20 cellular contexts compared by ENCODE assay signal in the genomic region with DNA sequence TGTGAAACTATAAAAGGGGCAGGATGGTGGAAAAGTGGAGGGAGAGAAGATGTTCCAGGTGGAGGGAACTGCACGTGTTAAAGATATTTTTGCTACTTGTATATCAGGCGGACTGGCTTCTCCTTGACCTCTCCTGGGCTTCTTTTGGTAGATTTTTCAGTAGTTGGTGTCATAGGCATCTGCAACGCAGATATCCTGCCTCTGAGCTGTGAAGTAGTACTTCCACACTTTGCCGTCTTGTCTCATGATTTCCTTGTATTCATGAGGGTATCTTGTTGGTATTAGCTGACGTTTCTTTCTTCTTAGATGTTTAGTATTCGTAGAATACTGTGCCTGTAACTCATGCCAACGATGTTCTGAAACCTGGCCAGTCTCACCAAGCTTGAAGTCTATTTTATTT.
DNase-seq lines count a peak whose midpoint lies in the region; FAIRE-seq and TF ChIP-seq lines count a peak whose summit lies in the region.
"Had no signal": no experiment of that assay in that cellular context is flagged by ENCODE, and none has a peak within 500 bp of the region (broad histone marks: within the 10 kb centered on the region; RNA-seq: fewer than 3 reads in every experiment).

No MANE protein-coding gene starts in this region.

- H3K4me2 ChIP-seq in H9 (ENCODE audit: insufficient read depth, insufficient read length, low read length): no peak overlapping the region
- 0 out of 4 replicates have a peak overlapping the region, but pooled peaks of 1 of the 2 experiments have one; percentile 12 for H3K4me2 ChIP-seq in H1 (ENCODE audit: insufficient read depth in 1 of 2, low read depth in 2 of 2, low read length in 2 of 2)
- H3K4me2 ChIP-seq: BLaER1 treated with 17β-estradiol and CSF1 and Interleukin-3, amounts not matched to agents 10 nM and 100 nM had no signal

- no peak overlapping the region for H2BK120ac ChIP-seq in H9 (ENCODE audit: low read depth, low read length, poor library complexity, severe bottlenecking)
- no peak overlapping the region for H2BK120ac ChIP-seq in H1 (replicated peaks; ENCODE audit: low read depth, low read length)

- H3K18ac ChIP-seq in H9 (ENCODE audit: insufficient read length, low read depth, low read length) (no peak overlapping the region), H1 (ENCODE audit: extremely low read depth, low read length) (no peak overlapping the region)

- H4K8ac ChIP-seq in H9 (replicated peaks; ENCODE audit: insufficient read length, low read depth, low read length) (no peak overlapping the region), H1 (ENCODE audit: extremely low read depth, insufficient read depth, low read length) (no peak overlapping the region)

- H4K20me1 ChIP-seq in H9 (ENCODE audit: control insufficient read depth, insufficient read depth, insufficient read length): no peaks in the 10 kb centered on the region
- H4K20me1 ChIP-seq in H1 (replicated peaks in 1 of 2; ENCODE audit: control insufficient read depth in 1 of 2, insufficient read depth in 2 of 2, low read length in 2 of 2): peaks cover 0 to 2% of the 10 kb centered on the region in 2 experiments

- no peak overlapping the region for H3K4ac ChIP-seq in H9 (ENCODE audit: low read depth, low read length)
- H3K4ac ChIP-seq in H1 (replicated peaks; ENCODE audit: insufficient read length, low read depth, low read length): no peak overlapping the region

- H2BK5ac ChIP-seq in H9 (ENCODE audit: insufficient read length, low read length) (no peak overlapping the region), H1 (ENCODE audit: low read depth, low read length) (peak overlapping the region; percentile 6; the same call in 1 of the 2 replicates)

- CTCF ChIA-PET in H1 (lab: Charles Lee; ENCODE audit: partially characterized antibody): interaction anchor here (0.6 to 2.0 kb wide), 5 partner anchors 27 to 106 kb away, joined by 3 to 5 read pairs (median 4); no protein-coding TSS in a partner anchor

- no peaks in the 10 kb centered on the region for H3K9me3 ChIP-seq in H9 (ENCODE audit: control insufficient read depth, low read depth, low read length)
- peaks cover 0 to 5% of the 10 kb centered on the region in 2 experiments; a peak in 1 of 4 replicates for H3K9me3 ChIP-seq in H1 (ENCODE audit: insufficient read depth in 2 of 2, low read depth in 1 of 2, low read length in 1 of 2)
- H3K9me3 ChIP-seq in iPS-20b (ENCODE audit: insufficient read depth, low read depth, low read length): no peaks in the 10 kb centered on the region

- H4K91ac ChIP-seq in H9 (ENCODE audit: insufficient read length, low read depth, low read length) (no peak overlapping the region), H1 (replicated peaks; ENCODE audit: insufficient read length, low read length) (peak overlapping the region; percentile 2)

- no CpG with 5 or more reads among the region's 7 CpGs for WGBS in H9 (ENCODE audit: extremely low coverage, insufficient read length, low lambda C conversion rate)
- 75% methylated on average over 7 of the region's 7 CpGs; no CpG with 5 or more reads in 1 of the 2 experiments for WGBS in H1 (ENCODE audit: extremely low coverage in 1 of 2, insufficient coverage in 1 of 2, insufficient read length in 1 of 2, insufficient replicate concordance in 2 of 2, low coverage in 1 of 2, low lambda C conversion rate in 2 of 2, missing lambda C conversion rate in 1 of 2), 2 experiments

- H3K14ac ChIP-seq in H9 (ENCODE audit: insufficient read depth, low read length): no peak overlapping the region
- H3K14ac ChIP-seq in H1 (ENCODE audit: insufficient read length): no peak overlapping the region

- H3K27me3 ChIP-seq in H9 (ENCODE audit: insufficient read depth, low read length) (no peaks in the 10 kb centered on the region), H1 (replicated peaks in 1 of 4; ENCODE audit: control insufficient read depth in 3 of 4, extremely low read depth in 1 of 4, insufficient read depth in 3 of 4, low read length in 3 of 4) (no peaks in the 10 kb centered on the region), iPS-20b (ENCODE audit: insufficient read depth, low read length) (no peaks in the 10 kb centered on the region)
- H3K27me3 ChIP-seq: BLaER1 treated with 17β-estradiol and CSF1 and Interleukin-3, amounts not matched to agents 10 nM and 100 nM had no signal

- no peak overlapping the region for H2AK5ac ChIP-seq in H9 (ENCODE audit: insufficient read length, low read length)
- H2AK5ac ChIP-seq in H1 (ENCODE audit: low read depth, low read length): no peak overlapping the region

- H3K27ac ChIP-seq in H9 (ENCODE audit: insufficient read length, low read depth, low read length) (no peak overlapping the region), H1 (ENCODE audit: low read depth, low read length) (no peak overlapping the region), iPS-20b (ENCODE audit: low read length) (peak overlapping the region; percentile 69)
- H3K27ac ChIP-seq: BLaER1 treated with 17β-estradiol and CSF1 and Interleukin-3, amounts not matched to agents 10 nM and 100 nM had no signal

- H3K79me2 ChIP-seq in H9 (ENCODE audit: insufficient read depth, low read length) (peaks cover 15% of the 10 kb centered on the region; the same call in 1 of the 2 replicates), H1 (ENCODE audit: control insufficient read depth in 1 of 2, insufficient read depth in 2 of 2, low read length in 2 of 2) (peaks cover 4 to 83% of the 10 kb centered on the region in 2 experiments; a peak in 3 of 4 replicates)

- peaks cover 8% of the 10 kb centered on the region for H3K79me1 ChIP-seq in H9 (ENCODE audit: insufficient read depth, low read depth, low read length, poor library complexity, severe bottlenecking)
- H3K79me1 ChIP-seq in H1 (ENCODE audit: low read depth, low read length): 0 out of 2 replicates have a peak, but pooled peaks cover 2% of the 10 kb centered on the region

- no peak for TF ChIP-seq POLR2A in H1 (IDR thresholded peaks at IDR 0.05; ENCODE audit: control extremely low read depth in 1 of 2, low read depth in 2 of 2, low read length in 2 of 2)

- H3K27me3 Mint-ChIP-seq in H9 (ENCODE audit: low read depth): no peaks in the 10 kb centered on the region
- H3K27me3 Mint-ChIP-seq in osteocyte (ENCODE audit: unreplicated experiment): no peaks in the 10 kb centered on the region
- H3K27me3 Mint-ChIP-seq: B cell had no signal

- H3K9ac ChIP-seq in H9 (ENCODE audit: extremely low read depth, insufficient read length, low read length): no peak overlapping the region
- no peak overlapping the region for H3K9ac ChIP-seq in H1 (replicated peaks in 1 of 4; ENCODE audit: extremely low read depth in 1 of 4, low read depth in 3 of 4, low read length in 3 of 4)
- no peak overlapping the region for H3K9ac ChIP-seq in iPS-20b (ENCODE audit: low read depth, low read length)
- H3K9ac ChIP-seq: BLaER1 treated with 17β-estradiol and CSF1 and Interleukin-3, amounts not matched to agents 10 nM and 100 nM had no signal

- H3K36me3 ChIP-seq in H1 (ENCODE audit: control insufficient read depth in 2 of 4, insufficient read depth in 4 of 4, low read length in 3 of 4) (no peaks in the 10 kb centered on the region), iPS-20b (ENCODE audit: insufficient read depth, low read depth, low read length) (no peaks in the 10 kb centered on the region)
- H3K36me3 ChIP-seq: BLaER1 treated with 17β-estradiol and CSF1 and Interleukin-3, amounts not matched to agents 10 nM and 100 nM had no signal

- H2BK20ac ChIP-seq in H9 (ENCODE audit: low read depth, low read length, poor library complexity, severe bottlenecking): no peak overlapping the region
- H2BK20ac ChIP-seq in H1 (ENCODE audit: low read length): no peak overlapping the region

- H2AFZ ChIP-seq in H9 (ENCODE audit: low read length) (no peak overlapping the region), H1 (ENCODE audit: low read length) (no peak overlapping the region)

- no peak overlapping the region for H3T11ph ChIP-seq in H9 (ENCODE audit: low read length)

- no peak for TF ChIP-seq RAD21 in H1 (IDR thresholded peaks at IDR 0.05 in 1 of 2, conservative IDR thresholded peaks at IDR 0.05 in 1 of 2; ENCODE audit: low read depth in 2 of 2, low read length in 2 of 2)

- H3K56ac ChIP-seq in H9 (ENCODE audit: insufficient read length, low read depth, low read length) (no peak overlapping the region), H1 (replicated peaks; ENCODE audit: insufficient read length, low read depth, low read length) (no peak overlapping the region)

- peaks cover 73 to 81% of the 10 kb centered on the region in 2 experiments for H3K4me1 Mint-ChIP-seq in H9
- H3K4me1 Mint-ChIP-seq in osteocyte (ENCODE audit: unreplicated experiment): peaks cover 38% of the 10 kb centered on the region
- H3K4me1 Mint-ChIP-seq: B cell had no signal

- H2BK12ac ChIP-seq in H9 (ENCODE audit: insufficient read length, low read depth, low read length) (no peak overlapping the region), H1 (ENCODE audit: low read depth, low read length) (peak overlapping the region; percentile 88)

- H3K23ac ChIP-seq in H9 (ENCODE audit: insufficient read length, low read depth, low read length): no peak overlapping the region
- H3K23ac ChIP-seq in H1 (ENCODE audit: insufficient read length): no peak overlapping the region

- TF ChIP-seq EP300 in H1 (IDR thresholded peaks at IDR 0.05; ENCODE audit: borderline replicate concordance in 1 of 2, low read depth in 2 of 2, low read length in 2 of 2): no peak

- H3K36me3 Mint-ChIP-seq in H9 (ENCODE audit: insufficient read depth in 1 of 3, low read depth in 3 of 3): peaks cover 1 to 12% (median 9%) of the 10 kb centered on the region in 3 experiments; a peak in 6 of 7 replicates
- peaks cover 2% of the 10 kb centered on the region for H3K36me3 Mint-ChIP-seq in osteocyte (ENCODE audit: unreplicated experiment)
- H3K36me3 Mint-ChIP-seq: CD8-positive, alpha-beta T cell had no signal

- peak overlapping the region; percentile 11 to 74 (median 37); a peak in 5 of 7 replicates for H3K27ac Mint-ChIP-seq in H9
- H3K27ac Mint-ChIP-seq in osteocyte (ENCODE audit: unreplicated experiment): no peak overlapping the region
- H3K27ac Mint-ChIP-seq: B cell; CD8-positive, alpha-beta T cell had no signal

- H3K9me3 Mint-ChIP-seq in H9: peaks cover 5% of the 10 kb centered on the region in 2 experiments
- no peaks in the 10 kb centered on the region for H3K9me3 Mint-ChIP-seq in osteocyte (ENCODE audit: unreplicated experiment)

- H3K4me3 Mint-ChIP-seq in H9 (no peak overlapping the region; a peak in 1 of 5 replicates), osteocyte (ENCODE audit: unreplicated experiment) (no peak overlapping the region)
- H3K4me3 Mint-ChIP-seq: B cell; CD8-positive, alpha-beta T cell had no signal

- DNase-seq in AG10803 (ENCODE audit: low read depth) (peak; percentile 81), H9 (no peak), H1 (ENCODE audit: low read depth in 1 of 2, low spot score in 2 of 2) (no peak), SK-N-DZ (ENCODE audit: low spot score) (no peak), osteocyte (ENCODE audit: extremely low spot score, unreplicated experiment) (no peak), COR-L47 (lab: John Stamatoyannopoulos, UW) (no peak)
- no peak for DNase-seq in stimulated activated CD4-positive, alpha-beta T cell treated with anti-CD3 and anti-CD28 coated beads, Interleukin-4, amount 100 ng/mL, for 4 hours
- DNase-seq: CD8-positive, alpha-beta T cell; DMS 273 treated with DMSO at 0.1 percent for 48 hours; DMS53; DND-41; EL; HCEC 1CT; Kasumi-1; KG1 had no signal

- no peak overlapping the region for H3K4me3 ChIP-seq in AG10803 (ENCODE audit: low read length)
- no peak overlapping the region for H3K4me3 ChIP-seq in H1 (ENCODE audit: extremely low read depth in 1 of 4, insufficient read depth in 2 of 4, low read depth in 3 of 4, low read length in 4 of 4)
- no peak overlapping the region for H3K4me3 ChIP-seq in iPS-20b (ENCODE audit: low read length)
- H3K4me3 ChIP-seq: BLaER1 treated with 17β-estradiol and CSF1 and Interleukin-3, amounts not matched to agents 10 nM and 100 nM had no signal

- no peak overlapping the region for H4K5ac ChIP-seq in H9 (ENCODE audit: insufficient read length, low read depth, low read length)
- H4K5ac ChIP-seq in H1 (ENCODE audit: insufficient read length, low read depth, low read length): no peak overlapping the region

- TF ChIP-seq CTCF in AG10803 (conservative IDR thresholded peaks at IDR 0.05; ENCODE audit: low read length) (no peak), H9 (conservative IDR thresholded peaks at IDR 0.05) (no peak), H1 (IDR thresholded peaks at IDR 0.05; ENCODE audit: control extremely low read depth in 1 of 3, insufficient read depth in 1 of 3, low read depth in 1 of 3, low read length in 3 of 3) (no peak), osteocyte (IDR thresholded peaks at IDR 0.05) (no peak)

- H2BK15ac ChIP-seq in H9 (ENCODE audit: low read depth, low read length): no peak overlapping the region
- no peak overlapping the region for H2BK15ac ChIP-seq in H1 (ENCODE audit: low read length)

- POLR2A ChIA-PET in H1 (lab: Charles Lee; ENCODE audit: partially characterized antibody): interaction anchor here (0.9 to 6.4 kb wide), 4 partner anchors 9 to 82 kb away, joined by 3 to 38 read pairs (median 4); partner anchors contain the start of gene WWC2

- no peak for FAIRE-seq in H1 (lab: Jason Lieb, UNC)
- FAIRE-seq: GM12892, GM18507 had no signal

- peaks cover 24% of the 10 kb centered on the region for H3K4me1 ChIP-seq in H9 (ENCODE audit: insufficient read depth, low read length)
- H3K4me1 ChIP-seq in H1 (replicated peaks in 1 of 4; ENCODE audit: control insufficient read depth in 3 of 4, insufficient read depth in 4 of 4, low read length in 3 of 4): peaks cover 3 to 36% (median 19%) of the 10 kb centered on the region in 4 experiments
- peaks cover 51% of the 10 kb centered on the region for H3K4me1 ChIP-seq in iPS-20b (ENCODE audit: insufficient read depth, low read length)

- H3K23me2 ChIP-seq in H9 (ENCODE audit: insufficient read length, low read depth, low read length, poor library complexity, severe bottlenecking) (peaks cover 4% of the 10 kb centered on the region), H1 (ENCODE audit: low read depth, low read length) (no peaks in the 10 kb centered on the region)
